Comparison of ENCODE assay signal across 1 cellular context in the genomic region with DNA sequence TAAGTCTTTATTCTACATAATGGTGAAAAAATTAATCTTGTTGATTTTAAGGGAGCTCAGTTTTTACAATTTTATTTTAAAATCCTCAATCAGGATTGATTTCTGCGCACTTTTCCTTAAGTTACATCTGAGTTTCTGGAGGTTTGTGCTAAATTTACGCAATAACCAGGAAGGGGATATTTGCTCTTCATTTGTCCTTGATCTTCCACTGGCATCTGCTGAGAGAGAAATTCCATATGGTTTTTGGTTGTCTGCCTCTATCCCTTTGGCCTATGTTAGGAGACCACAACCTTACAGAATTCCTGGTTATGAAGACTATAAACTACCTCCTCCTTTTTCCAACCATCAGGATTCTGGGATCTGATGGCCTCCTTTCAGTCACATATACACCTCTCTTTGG.
A peak's percentile ranks its signal among the peaks of the same experiment; 100 is the strongest.
TF ChIP-seq lines count a peak whose summit lies in the region.

No MANE protein-coding gene starts in this region.

TF ChIP-seq in HepG2, 621 proteins besides CTCF, POLR2A, EP300 and RAD21 (continued from another document):
- TF ChIP-seq IRF9 (CRISPR knock-in tag; IDR thresholded peaks at IDR 0.05; ENCODE audit: borderline replicate concordance), result no peak
- TF ChIP-seq NR2F6 (IDR thresholded peaks at IDR 0.05), result no peak
- TF ChIP-seq NR2F6 (CRISPR knock-in tag; IDR thresholded peaks at IDR 0.05), result 0 out of 2 replicates have a peak, but pooled peaks have one; percentile 9
- TF ChIP-seq U2AF2 (IDR thresholded peaks at IDR 0.05; ENCODE audit: low read depth, low read length), result no peak
- peak; percentile 84 for TF ChIP-seq CEBPG (CRISPR knock-in tag; IDR thresholded peaks at IDR 0.05)
- TF ChIP-seq, protein P1, sequence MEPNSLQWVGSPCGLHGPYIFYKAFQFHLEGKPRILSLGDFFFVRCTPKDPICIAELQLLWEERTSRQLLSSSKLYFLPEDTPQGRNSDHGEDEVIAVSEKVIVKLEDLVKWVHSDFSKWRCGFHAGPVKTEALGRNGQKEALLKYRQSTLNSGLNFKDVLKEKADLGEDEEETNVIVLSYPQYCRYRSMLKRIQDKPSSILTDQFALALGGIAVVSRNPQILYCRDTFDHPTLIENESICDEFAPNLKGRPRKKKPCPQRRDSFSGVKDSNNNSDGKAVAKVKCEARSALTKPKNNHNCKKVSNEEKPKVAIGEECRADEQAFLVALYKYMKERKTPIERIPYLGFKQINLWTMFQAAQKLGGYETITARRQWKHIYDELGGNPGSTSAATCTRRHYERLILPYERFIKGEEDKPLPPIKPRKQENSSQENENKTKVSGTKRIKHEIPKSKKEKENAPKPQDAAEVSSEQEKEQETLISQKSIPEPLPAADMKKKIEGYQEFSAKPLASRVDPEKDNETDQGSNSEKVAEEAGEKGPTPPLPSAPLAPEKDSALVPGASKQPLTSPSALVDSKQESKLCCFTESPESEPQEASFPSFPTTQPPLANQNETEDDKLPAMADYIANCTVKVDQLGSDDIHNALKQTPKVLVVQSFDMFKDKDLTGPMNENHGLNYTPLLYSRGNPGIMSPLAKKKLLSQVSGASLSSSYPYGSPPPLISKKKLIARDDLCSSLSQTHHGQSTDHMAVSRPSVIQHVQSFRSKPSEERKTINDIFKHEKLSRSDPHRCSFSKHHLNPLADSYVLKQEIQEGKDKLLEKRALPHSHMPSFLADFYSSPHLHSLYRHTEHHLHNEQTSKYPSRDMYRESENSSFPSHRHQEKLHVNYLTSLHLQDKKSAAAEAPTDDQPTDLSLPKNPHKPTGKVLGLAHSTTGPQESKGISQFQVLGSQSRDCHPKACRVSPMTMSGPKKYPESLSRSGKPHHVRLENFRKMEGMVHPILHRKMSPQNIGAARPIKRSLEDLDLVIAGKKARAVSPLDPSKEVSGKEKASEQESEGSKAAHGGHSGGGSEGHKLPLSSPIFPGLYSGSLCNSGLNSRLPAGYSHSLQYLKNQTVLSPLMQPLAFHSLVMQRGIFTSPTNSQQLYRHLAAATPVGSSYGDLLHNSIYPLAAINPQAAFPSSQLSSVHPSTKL (CRISPR knock-in tag; IDR thresholded peaks at IDR 0.05), result peak; percentile 58
- TF ChIP-seq MBD4 (IDR thresholded peaks at IDR 0.05; ENCODE audit: borderline replicate concordance, low read length), result no peak
- 0 out of 2 replicates have a peak, but pooled peaks have one; percentile 15 for TF ChIP-seq HNF4A (CRISPR knock-in tag; IDR thresholded peaks at IDR 0.05)
- TF ChIP-seq GATAD2A (CRISPR knock-in tag; IDR thresholded peaks at IDR 0.05), result peak; percentile 39; the same call in 1 of the 2 replicates
- no peak for TF ChIP-seq CAMTA2 (CRISPR knock-in tag; IDR thresholded peaks at IDR 0.05; ENCODE audit: borderline replicate concordance)
- no peak for TF ChIP-seq DZIP1 (CRISPR knock-in tag; IDR thresholded peaks at IDR 0.05)
- TF ChIP-seq ELF3 (CRISPR knock-in tag; IDR thresholded peaks at IDR 0.05), result 0 out of 2 replicates have a peak, but pooled peaks have one; percentile 22
- TF ChIP-seq ZNF646 (CRISPR knock-in tag; IDR thresholded peaks at IDR 0.05), result no peak
- TF ChIP-seq, protein P2, sequence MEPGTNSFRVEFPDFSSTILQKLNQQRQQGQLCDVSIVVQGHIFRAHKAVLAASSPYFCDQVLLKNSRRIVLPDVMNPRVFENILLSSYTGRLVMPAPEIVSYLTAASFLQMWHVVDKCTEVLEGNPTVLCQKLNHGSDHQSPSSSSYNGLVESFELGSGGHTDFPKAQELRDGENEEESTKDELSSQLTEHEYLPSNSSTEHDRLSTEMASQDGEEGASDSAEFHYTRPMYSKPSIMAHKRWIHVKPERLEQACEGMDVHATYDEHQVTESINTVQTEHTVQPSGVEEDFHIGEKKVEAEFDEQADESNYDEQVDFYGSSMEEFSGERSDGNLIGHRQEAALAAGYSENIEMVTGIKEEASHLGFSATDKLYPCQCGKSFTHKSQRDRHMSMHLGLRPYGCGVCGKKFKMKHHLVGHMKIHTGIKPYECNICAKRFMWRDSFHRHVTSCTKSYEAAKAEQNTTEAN (CRISPR knock-in tag; conservative IDR thresholded peaks at IDR 0.05), result no peak
